Comparison of ENCODE assay signal across 1 cellular context in genomic region chr12:127389923-127390322, GRCh38.
TF ChIP-seq lines count a peak whose summit lies in the region.

No MANE protein-coding gene starts in this region.

TF ChIP-seq in GM12878, 131 proteins besides CTCF, POLR2A, EP300 and RAD21 (continued from another document):
- TF ChIP-seq, protein P1, sequence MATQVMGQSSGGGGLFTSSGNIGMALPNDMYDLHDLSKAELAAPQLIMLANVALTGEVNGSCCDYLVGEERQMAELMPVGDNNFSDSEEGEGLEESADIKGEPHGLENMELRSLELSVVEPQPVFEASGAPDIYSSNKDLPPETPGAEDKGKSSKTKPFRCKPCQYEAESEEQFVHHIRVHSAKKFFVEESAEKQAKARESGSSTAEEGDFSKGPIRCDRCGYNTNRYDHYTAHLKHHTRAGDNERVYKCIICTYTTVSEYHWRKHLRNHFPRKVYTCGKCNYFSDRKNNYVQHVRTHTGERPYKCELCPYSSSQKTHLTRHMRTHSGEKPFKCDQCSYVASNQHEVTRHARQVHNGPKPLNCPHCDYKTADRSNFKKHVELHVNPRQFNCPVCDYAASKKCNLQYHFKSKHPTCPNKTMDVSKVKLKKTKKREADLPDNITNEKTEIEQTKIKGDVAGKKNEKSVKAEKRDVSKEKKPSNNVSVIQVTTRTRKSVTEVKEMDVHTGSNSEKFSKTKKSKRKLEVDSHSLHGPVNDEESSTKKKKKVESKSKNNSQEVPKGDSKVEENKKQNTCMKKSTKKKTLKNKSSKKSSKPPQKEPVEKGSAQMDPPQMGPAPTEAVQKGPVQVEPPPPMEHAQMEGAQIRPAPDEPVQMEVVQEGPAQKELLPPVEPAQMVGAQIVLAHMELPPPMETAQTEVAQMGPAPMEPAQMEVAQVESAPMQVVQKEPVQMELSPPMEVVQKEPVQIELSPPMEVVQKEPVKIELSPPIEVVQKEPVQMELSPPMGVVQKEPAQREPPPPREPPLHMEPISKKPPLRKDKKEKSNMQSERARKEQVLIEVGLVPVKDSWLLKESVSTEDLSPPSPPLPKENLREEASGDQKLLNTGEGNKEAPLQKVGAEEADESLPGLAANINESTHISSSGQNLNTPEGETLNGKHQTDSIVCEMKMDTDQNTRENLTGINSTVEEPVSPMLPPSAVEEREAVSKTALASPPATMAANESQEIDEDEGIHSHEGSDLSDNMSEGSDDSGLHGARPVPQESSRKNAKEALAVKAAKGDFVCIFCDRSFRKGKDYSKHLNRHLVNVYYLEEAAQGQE (IDR thresholded peaks at IDR 0.05; ENCODE audit: low read depth, low read length) = peak; percentile 17; the same call in 1 of the 2 replicates
- no peak for TF ChIP-seq TCF7 (IDR thresholded peaks at IDR 0.05; ENCODE audit: borderline replicate concordance)
